ENCODE assay signal across 1 cellular context in the genomic region with DNA sequence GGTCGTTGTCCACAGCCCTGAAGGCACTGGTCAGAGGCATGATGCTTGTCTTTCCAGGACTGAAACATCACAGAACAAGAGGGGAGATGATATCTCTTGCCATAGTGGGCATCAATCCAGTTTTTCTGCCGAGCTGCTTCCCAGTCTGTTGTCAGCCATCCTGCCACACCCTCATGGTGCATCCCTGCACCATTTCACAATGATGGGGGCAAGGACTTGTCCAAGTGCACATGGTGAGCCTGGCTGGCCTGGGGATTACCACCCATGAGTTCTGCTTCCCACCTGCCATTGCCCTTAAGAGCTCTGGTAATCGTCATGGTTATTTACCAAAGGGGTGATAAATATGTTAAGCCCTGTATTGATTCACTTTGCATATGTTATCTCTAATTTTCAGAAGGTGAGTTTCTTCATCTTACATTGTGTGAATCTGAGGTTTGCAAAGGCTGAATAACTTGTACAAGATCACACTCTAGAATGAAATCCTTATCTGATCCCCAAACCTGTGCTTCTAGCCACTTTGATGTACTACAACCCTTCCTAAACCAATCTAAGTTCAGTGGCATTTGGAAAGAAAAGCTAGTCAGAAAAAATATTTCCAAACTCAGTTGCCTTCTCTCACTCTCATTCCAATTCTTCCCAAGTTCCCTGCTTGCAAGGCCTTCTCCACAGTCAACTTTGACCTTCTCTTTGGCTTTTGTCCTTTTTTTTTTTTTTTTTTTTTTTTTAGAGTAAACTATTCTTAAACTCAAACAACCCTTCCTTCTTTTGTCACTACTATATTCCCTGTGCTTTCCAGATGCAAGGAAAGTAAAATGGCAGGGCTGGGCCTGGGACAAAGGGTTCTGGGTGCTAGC.
TF ChIP-seq lines count a peak whose summit lies in the region.

No MANE protein-coding gene starts in this region.

TF ChIP-seq in SK-N-SH, 30 proteins besides CTCF, POLR2A, EP300 and RAD21:
- TF ChIP-seq CHD2 (IDR thresholded peaks at IDR 0.05; ENCODE audit: low read length, partially characterized antibody) (no peak), SIN3A (IDR thresholded peaks at IDR 0.05; ENCODE audit: borderline replicate concordance, low read depth, low read length) (peak; percentile 47; the same call in 1 of the 2 replicates), GATA2 (CRISPR knock-in tag; IDR thresholded peaks at IDR 0.05) (peak; percentile 93), RXRA (IDR thresholded peaks at IDR 0.05; ENCODE audit: borderline replicate concordance, low read depth) (no peak), POLR2AphosphoS5 (IDR thresholded peaks at IDR 0.05; ENCODE audit: low read depth, low read length) (peak; percentile 19; the same call in 1 of the 2 replicates), TCF12 (IDR thresholded peaks at IDR 0.05) (peak; percentile 29; the same call in 1 of the 2 replicates), YY1 (IDR thresholded peaks at IDR 0.05; ENCODE audit: low read depth) (no peak), NRF1 (IDR thresholded peaks at IDR 0.05; ENCODE audit: low read depth, low read length) (no peak), RCOR1 (IDR thresholded peaks at IDR 0.05; ENCODE audit: low read length) (peak; percentile 61), MXI1 (IDR thresholded peaks at IDR 0.05; ENCODE audit: low read depth, low read length) (peak; percentile 37; the same call in 1 of the 2 replicates), NFIC (IDR thresholded peaks at IDR 0.05; ENCODE audit: borderline replicate concordance) (peak; percentile 32; the same call in 1 of the 2 replicates)
- TF ChIP-seq, protein P1, sequence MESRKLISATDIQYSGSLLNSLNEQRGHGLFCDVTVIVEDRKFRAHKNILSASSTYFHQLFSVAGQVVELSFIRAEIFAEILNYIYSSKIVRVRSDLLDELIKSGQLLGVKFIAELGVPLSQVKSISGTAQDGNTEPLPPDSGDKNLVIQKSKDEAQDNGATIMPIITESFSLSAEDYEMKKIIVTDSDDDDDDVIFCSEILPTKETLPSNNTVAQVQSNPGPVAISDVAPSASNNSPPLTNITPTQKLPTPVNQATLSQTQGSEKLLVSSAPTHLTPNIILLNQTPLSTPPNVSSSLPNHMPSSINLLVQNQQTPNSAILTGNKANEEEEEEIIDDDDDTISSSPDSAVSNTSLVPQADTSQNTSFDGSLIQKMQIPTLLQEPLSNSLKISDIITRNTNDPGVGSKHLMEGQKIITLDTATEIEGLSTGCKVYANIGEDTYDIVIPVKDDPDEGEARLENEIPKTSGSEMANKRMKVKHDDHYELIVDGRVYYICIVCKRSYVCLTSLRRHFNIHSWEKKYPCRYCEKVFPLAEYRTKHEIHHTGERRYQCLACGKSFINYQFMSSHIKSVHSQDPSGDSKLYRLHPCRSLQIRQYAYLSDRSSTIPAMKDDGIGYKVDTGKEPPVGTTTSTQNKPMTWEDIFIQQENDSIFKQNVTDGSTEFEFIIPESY (IDR thresholded peaks at IDR 0.05; ENCODE audit: borderline replicate concordance, low read depth), result no peak
- TF ChIP-seq, protein P2, sequence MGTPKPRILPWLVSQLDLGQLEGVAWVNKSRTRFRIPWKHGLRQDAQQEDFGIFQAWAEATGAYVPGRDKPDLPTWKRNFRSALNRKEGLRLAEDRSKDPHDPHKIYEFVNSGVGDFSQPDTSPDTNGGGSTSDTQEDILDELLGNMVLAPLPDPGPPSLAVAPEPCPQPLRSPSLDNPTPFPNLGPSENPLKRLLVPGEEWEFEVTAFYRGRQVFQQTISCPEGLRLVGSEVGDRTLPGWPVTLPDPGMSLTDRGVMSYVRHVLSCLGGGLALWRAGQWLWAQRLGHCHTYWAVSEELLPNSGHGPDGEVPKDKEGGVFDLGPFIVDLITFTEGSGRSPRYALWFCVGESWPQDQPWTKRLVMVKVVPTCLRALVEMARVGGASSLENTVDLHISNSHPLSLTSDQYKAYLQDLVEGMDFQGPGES (IDR thresholded peaks at IDR 0.05; ENCODE audit: low read depth, low read length), result no peak
- TF ChIP-seq, protein P3, sequence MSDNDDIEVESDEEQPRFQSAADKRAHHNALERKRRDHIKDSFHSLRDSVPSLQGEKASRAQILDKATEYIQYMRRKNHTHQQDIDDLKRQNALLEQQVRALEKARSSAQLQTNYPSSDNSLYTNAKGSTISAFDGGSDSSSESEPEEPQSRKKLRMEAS (IDR thresholded peaks at IDR 0.05; ENCODE audit: low read depth), result no peak
